In the genomic region with DNA sequence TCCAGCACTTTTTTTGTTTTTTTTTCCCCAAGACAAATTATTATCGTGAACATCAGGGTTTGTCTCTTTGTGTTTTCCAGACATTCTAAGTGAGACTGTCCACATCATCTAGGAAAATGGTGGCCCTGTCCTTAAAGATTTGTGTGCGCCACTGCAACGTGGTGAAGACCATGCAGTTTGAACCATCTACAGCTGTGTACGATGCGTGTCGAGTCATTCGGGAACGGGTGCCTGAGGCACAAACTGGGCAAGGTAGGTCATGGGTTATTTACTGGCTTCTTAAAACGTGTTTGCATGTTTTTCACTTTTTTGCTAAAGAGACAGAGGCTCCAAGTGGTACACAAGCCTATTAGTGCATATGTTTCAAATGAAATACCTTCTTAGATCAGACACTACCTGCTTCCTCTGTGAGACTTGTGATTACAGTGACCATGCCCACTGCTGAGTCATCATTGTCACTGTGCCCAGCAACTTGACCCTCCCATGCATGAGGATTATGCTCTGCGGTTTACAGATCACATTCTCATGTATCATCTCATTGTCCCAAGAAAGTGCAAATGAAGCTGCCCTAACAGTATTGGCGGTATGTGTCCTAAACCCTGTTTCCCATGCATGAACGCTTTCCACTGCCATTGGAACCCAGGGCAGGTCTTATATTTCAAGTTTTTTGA, we compare ENCODE assay signal across 10 cellular contexts.
A peak's percentile ranks its signal among the peaks of the same experiment; 100 is the strongest.
DNase-seq lines count a peak whose midpoint lies in the region; ATAC-seq and TF ChIP-seq lines count a peak whose summit lies in the region.
"Had no signal": no experiment of that assay in that cellular context is flagged by ENCODE, and none has a peak within 500 bp of the region (broad histone marks: within the 10 kb centered on the region; RNA-seq: fewer than 3 reads in every experiment).

No MANE protein-coding gene starts in this region.

- TF ChIP-seq POLR2A in transverse colon (IDR thresholded peaks at IDR 0.05): no peak

- TF ChIP-seq CTCF in RWPE2 (IDR thresholded peaks at IDR 0.05; ENCODE audit: poor library complexity, severe bottlenecking) (no peak), fibroblast of the aortic adventitia (IDR thresholded peaks at IDR 0.05; ENCODE audit: insufficient read depth, low read length) (no peak), transverse colon (IDR thresholded peaks at IDR 0.05) (no peak)

- in situ Hi-C loops in transverse colon (cut with MboI; ENCODE audit: low pct_ligation_motif_present in 1 of 4, low pct_unique_long_range_greater_than_20kb in 1 of 4, low sequenced_read_pairs in 3 of 4): no loop called here

- peaks cover 0 to 6% (median 0%) of the 10 kb centered on the region in 3 donors for H3K36me3 Mint-ChIP-seq in CD8-positive, alpha-beta memory T cell

- H3K27ac ChIP-seq in RWPE2 (ENCODE audit: poor library complexity, severe bottlenecking) (no peak overlapping the region), transverse colon (no peak overlapping the region)
- H3K27ac ChIP-seq in CD8-positive, alpha-beta memory T cell (ENCODE audit: low read depth, low read length): no peak overlapping the region

- H3K4me1 ChIP-seq in RWPE2 (ENCODE audit: insufficient read depth, poor library complexity, severe bottlenecking) (peaks cover 8% of the 10 kb centered on the region), transverse colon (peaks cover 0 to 11% (median 2%) of the 10 kb centered on the region in 4 donors)
- H3K4me1 ChIP-seq in CD8-positive, alpha-beta memory T cell (ENCODE audit: insufficient read depth, low read length): no peaks in the 10 kb centered on the region

- H3K27ac Mint-ChIP-seq in CD8-positive, alpha-beta memory T cell: no peak overlapping the region

- intact Hi-C loops in transverse colon (cut with DNase I; ENCODE audit: low total_unique reads): no loop called here

- no peak overlapping the region for H3K4me3 Mint-ChIP-seq in CD8-positive, alpha-beta memory T cell

- no peaks in the 10 kb centered on the region for H3K4me1 Mint-ChIP-seq in CD8-positive, alpha-beta memory T cell

- CTCF ChIA-PET in CD8-positive, alpha-beta memory T cell (lab: Charles Lee): no interaction called here

- no peaks in the 10 kb centered on the region for H3K9me3 Mint-ChIP-seq in CD8-positive, alpha-beta memory T cell

- peaks cover 0 to 14% of the 10 kb centered on the region in 2 donors for H3K27me3 Mint-ChIP-seq in CD8-positive, alpha-beta memory T cell

- H3K9me3 ChIP-seq in RWPE2 (ENCODE audit: severe bottlenecking): no peaks in the 10 kb centered on the region
- H3K9me3 ChIP-seq in transverse colon: no peaks in the 10 kb centered on the region
- no peaks in the 10 kb centered on the region for H3K9me3 ChIP-seq in CD8-positive, alpha-beta memory T cell (ENCODE audit: low read length)

- POLR2A ChIA-PET in CD8-positive, alpha-beta memory T cell (lab: Charles Lee): no interaction called here

- H3K27me3 ChIP-seq in RWPE2 (ENCODE audit: insufficient read depth, poor library complexity, severe bottlenecking) (no peaks in the 10 kb centered on the region), transverse colon (no peaks in the 10 kb centered on the region)
- H3K27me3 ChIP-seq in CD8-positive, alpha-beta memory T cell (ENCODE audit: insufficient read depth, low read length, poor library complexity, severe bottlenecking): no peaks in the 10 kb centered on the region

- H3K4me3 ChIP-seq in RWPE2 (ENCODE audit: severe bottlenecking) (no peak overlapping the region), fibroblast of the aortic adventitia (ENCODE audit: low read depth, low read length) (no peak overlapping the region), transverse colon (no peak overlapping the region)
- no peak overlapping the region for H3K4me3 ChIP-seq in CD8-positive, alpha-beta memory T cell (ENCODE audit: low read length)
- H3K4me3 ChIP-seq: smooth muscle cell had no signal

- TF ChIP-seq EP300 in transverse colon (IDR thresholded peaks at IDR 0.05; ENCODE audit: low read depth): no peak

- WGBS in transverse colon (ENCODE audit: low coverage in 1 of 2), 2 donors: 78 to 84% methylated on average over 3 to 12 of the region's 12 CpGs

- ATAC-seq in RWPE2 (ENCODE audit: low read depth): peak; percentile 84

- DNase-seq in NCI-H82 (lab: John Stamatoyannopoulos, UW) (peak; percentile 30), NCI-H82 treated with DMSO at 0.1 percent for 48 hours (lab: John Stamatoyannopoulos, UW; ENCODE audit: unreplicated experiment) (no peak), RWPE2 (ENCODE audit: low spot score) (no peak), fibroblast of the aortic adventitia (ENCODE audit: low read depth) (peak; percentile 63), transverse colon (peak; percentile 70), SK-N-DZ (ENCODE audit: low spot score) (no peak)
- no peak for DNase-seq in CD8-positive, alpha-beta memory T cell
- DNase-seq in stimulated activated CD4-positive, alpha-beta T cell treated with anti-CD3 and anti-CD28 coated beads, Interleukin-2, amount 100 ng/mL, for 48 hours: no peak
- DNase-seq: T-helper 1 cell had no signal

- H3K36me3 ChIP-seq in RWPE2 (ENCODE audit: low read depth) (no peaks in the 10 kb centered on the region), transverse colon (peaks cover 0 to 6% (median 0%) of the 10 kb centered on the region in 4 donors)
- no peaks in the 10 kb centered on the region for H3K36me3 ChIP-seq in CD8-positive, alpha-beta memory T cell (ENCODE audit: insufficient read depth, low read length)

Comparison
In these comparisons a context has a peak if more than half of its experiments do, and no peak if none do; other contexts are left out.
1. DNase-seq: peak in NCI-H82 (single experiment), fibroblast of the aortic adventitia (single experiment) and transverse colon (single experiment); none in NCI-H82 treated with DMSO at 0.1 percent for 48 hours (single experiment), RWPE2 (single experiment), CD8-positive, alpha-beta memory T cell (0 of 5), SK-N-DZ (single experiment) and stimulated activated CD4-positive, alpha-beta T cell treated with anti-CD3 and anti-CD28 coated beads, Interleukin-2, amount 100 ng/mL, for 48 hours (0 of 2).